Comparison of ENCODE assay signal across 1 cellular context in the genomic region with DNA sequence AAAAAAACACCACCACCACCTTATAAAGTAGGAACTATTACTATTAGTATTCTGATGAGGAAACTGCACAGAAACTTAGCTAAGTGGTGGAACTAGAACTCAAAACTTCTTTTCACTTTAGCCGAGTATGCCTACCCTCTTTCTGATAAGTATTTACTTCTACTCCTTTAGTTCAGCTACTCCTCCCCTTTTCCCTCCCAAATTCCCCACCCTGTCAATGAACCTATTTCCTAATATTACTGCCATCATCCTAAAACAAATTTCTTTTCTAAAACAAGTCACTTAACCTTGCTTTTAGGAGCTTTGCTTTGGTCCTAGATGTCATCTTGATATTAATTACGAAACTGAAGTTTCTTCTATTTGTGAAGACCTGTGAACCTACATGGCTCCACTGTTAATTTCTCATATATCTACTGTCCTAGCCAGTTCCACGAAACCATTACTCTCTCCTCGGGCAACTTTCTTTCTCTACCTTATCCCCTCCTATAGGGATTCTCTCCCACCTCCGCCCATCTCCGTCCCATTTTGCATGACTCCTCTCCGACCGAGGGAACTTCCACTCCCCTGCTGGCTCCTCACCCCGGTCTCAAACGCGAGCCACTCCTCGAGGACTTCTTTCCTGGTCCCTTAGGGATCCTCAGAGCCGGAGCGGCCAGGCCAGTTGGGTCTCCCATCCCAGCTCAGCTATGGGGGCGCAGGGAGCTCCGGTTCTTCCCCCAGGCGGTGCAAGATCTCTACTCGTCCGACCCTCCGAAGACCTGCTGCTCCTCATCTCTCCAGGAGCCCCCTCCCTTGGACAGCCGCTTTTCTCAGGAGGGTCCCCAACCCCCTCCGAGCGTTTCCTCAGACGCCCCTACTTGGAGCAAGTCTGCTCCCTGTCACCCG.
TF ChIP-seq lines count a peak whose summit lies in the region.

No MANE protein-coding gene starts in this region.

TF ChIP-seq in HCT116, 20 proteins besides CTCF, POLR2A, EP300 and RAD21 (continued from another document):
- TF ChIP-seq, protein P1, sequence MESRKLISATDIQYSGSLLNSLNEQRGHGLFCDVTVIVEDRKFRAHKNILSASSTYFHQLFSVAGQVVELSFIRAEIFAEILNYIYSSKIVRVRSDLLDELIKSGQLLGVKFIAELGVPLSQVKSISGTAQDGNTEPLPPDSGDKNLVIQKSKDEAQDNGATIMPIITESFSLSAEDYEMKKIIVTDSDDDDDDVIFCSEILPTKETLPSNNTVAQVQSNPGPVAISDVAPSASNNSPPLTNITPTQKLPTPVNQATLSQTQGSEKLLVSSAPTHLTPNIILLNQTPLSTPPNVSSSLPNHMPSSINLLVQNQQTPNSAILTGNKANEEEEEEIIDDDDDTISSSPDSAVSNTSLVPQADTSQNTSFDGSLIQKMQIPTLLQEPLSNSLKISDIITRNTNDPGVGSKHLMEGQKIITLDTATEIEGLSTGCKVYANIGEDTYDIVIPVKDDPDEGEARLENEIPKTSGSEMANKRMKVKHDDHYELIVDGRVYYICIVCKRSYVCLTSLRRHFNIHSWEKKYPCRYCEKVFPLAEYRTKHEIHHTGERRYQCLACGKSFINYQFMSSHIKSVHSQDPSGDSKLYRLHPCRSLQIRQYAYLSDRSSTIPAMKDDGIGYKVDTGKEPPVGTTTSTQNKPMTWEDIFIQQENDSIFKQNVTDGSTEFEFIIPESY (IDR thresholded peaks at IDR 0.05; ENCODE audit: extremely low read depth, insufficient replicate concordance, low read length), result no peak
- TF ChIP-seq ELF1 (IDR thresholded peaks at IDR 0.05; ENCODE audit: borderline replicate concordance, low read depth), result no peak
